Comparison of ENCODE assay signal across 9 cellular contexts in the genomic region with DNA sequence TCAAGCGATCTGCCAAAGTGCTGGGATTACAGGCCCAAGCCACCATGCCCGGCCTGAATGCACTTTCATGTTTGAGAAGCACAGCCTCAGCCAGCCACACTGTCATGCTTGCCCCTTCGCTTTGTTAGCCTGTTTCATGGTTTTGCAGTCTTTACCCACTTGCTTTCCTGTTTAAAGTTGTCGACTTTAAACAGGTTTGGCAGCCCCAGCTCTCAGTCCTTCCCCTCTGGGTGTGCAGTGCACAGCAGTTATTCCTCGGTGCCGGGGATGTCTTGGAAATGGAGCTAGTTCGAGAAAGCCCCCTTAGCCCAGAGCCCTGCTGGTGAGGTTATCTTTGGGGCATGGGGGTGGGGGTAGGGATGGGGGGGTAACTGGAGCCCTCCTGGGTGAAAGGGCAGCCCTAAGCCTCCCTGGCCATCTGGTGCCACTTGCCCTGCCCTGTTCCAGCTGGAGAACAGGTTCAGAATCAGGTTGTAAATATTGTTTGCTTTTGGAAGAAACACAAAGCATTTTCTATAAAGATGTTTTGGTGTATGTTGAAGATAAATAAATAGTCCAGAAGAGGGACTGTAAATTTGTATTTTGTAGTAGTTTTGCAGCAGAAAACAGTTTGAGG. TPM values are rescaled to one million over a fixed set of nuclear protein-coding genes. Genes with fewer than 3 reads are reported as not detected.
DNase-seq lines count a peak whose midpoint lies in the region; ATAC-seq and TF ChIP-seq lines count a peak whose summit lies in the region.
"Had no signal": no experiment of that assay in that cellular context is flagged by ENCODE, and none has a peak within 500 bp of the region (broad histone marks: within the 10 kb centered on the region; RNA-seq: fewer than 3 reads in every experiment).

No MANE protein-coding gene starts in this region.

- H3K9me3 ChIP-seq in H9 (ENCODE audit: control insufficient read depth, low read depth, low read length) (no peaks in the 10 kb centered on the region), psoas muscle (no peaks in the 10 kb centered on the region)

- H3K27me3 ChIP-seq in foreskin keratinocyte (no peaks in the 10 kb centered on the region), H9 (ENCODE audit: insufficient read depth, low read length) (no peaks in the 10 kb centered on the region; the same call in 1 of the 2 replicates), psoas muscle (ENCODE audit: insufficient read depth in 3 of 3, low read length in 2 of 3) (no peaks in the 10 kb centered on the region)

- H3K14ac ChIP-seq in H9 (ENCODE audit: insufficient read depth, low read length) = no peak overlapping the region

- H2AFZ ChIP-seq in H9 (ENCODE audit: low read length) = no peak overlapping the region
- H2AFZ ChIP-seq: GM23338 had no signal

- no peak overlapping the region for H4K5ac ChIP-seq in H9 (ENCODE audit: insufficient read length, low read depth, low read length)

- peaks cover 49% of the 10 kb centered on the region for H3K36me3 Mint-ChIP-seq in T-helper 2 cell treated with Interferon-gamma antibody and Interleukin-4, amounts not matched to agents 5 μg/mL and 100 μg/mL, for 36 hours (ENCODE audit: low read depth)
- peaks cover 50% of the 10 kb centered on the region for H3K36me3 Mint-ChIP-seq in stimulated activated effector memory CD8-positive, alpha-beta T cell treated with anti-CD3 and anti-CD28 coated beads, Interleukin-12 subunit alpha, Interleukin-12 subunit beta, amount 100 ng/mL, for 72 hours
- H3K36me3 Mint-ChIP-seq in H9 (ENCODE audit: insufficient read depth in 1 of 3, low read depth in 3 of 3) = peaks cover 8 to 19% (median 19%) of the 10 kb centered on the region in 3 experiments; a peak in 6 of 7 replicates

- no CpG with 5 or more reads among the region's 7 CpGs for WGBS in H9 (ENCODE audit: extremely low coverage, insufficient read length, low lambda C conversion rate)
- WGBS in psoas muscle, 3 donors = 62 to 70% (median 68%) methylated on average over 7 of the region's 7 CpGs

- no peak overlapping the region for H2BK12ac ChIP-seq in H9 (ENCODE audit: insufficient read length, low read depth, low read length)

- H3K79me1 ChIP-seq in H9 (ENCODE audit: insufficient read depth, low read depth, low read length, poor library complexity, severe bottlenecking) = peaks cover 2% of the 10 kb centered on the region

- H3K79me2 ChIP-seq in H9 (ENCODE audit: insufficient read depth, low read length) = peaks cover 5% of the 10 kb centered on the region; the same call in 1 of the 2 replicates

- H3K4me3 Mint-ChIP-seq in T-helper 2 cell treated with Interferon-gamma antibody and Interleukin-4, amounts not matched to agents 5 μg/mL and 100 μg/mL, for 36 hours = peak overlapping the region; percentile 72
- peak overlapping the region; percentile 65 for H3K4me3 Mint-ChIP-seq in stimulated activated effector memory CD8-positive, alpha-beta T cell treated with anti-CD3 and anti-CD28 coated beads, Interleukin-12 subunit alpha, Interleukin-12 subunit beta, amount 100 ng/mL, for 72 hours
- no peak overlapping the region for H3K4me3 Mint-ChIP-seq in H9
- H3K4me3 Mint-ChIP-seq: GM23338 had no signal

- H3K36me3 ChIP-seq in psoas muscle (ENCODE audit: insufficient read depth in 1 of 2, low read depth in 1 of 2) = peaks cover 0 to 12% of the 10 kb centered on the region in 2 donors

- no peak overlapping the region for H2BK120ac ChIP-seq in H9 (ENCODE audit: low read depth, low read length, poor library complexity, severe bottlenecking)

- no peak overlapping the region for H4K8ac ChIP-seq in H9 (replicated peaks; ENCODE audit: insufficient read length, low read depth, low read length)

- H3K27ac Mint-ChIP-seq in T-helper 2 cell treated with Interferon-gamma antibody and Interleukin-4, amounts not matched to agents 5 μg/mL and 100 μg/mL, for 36 hours = peak overlapping the region; percentile 82
- H3K27ac Mint-ChIP-seq in stimulated activated effector memory CD8-positive, alpha-beta T cell treated with anti-CD3 and anti-CD28 coated beads, Interleukin-12 subunit alpha, Interleukin-12 subunit beta, amount 100 ng/mL, for 72 hours = peak overlapping the region; percentile 80
- no peak overlapping the region for H3K27ac Mint-ChIP-seq in H9
- H3K27ac Mint-ChIP-seq: GM23338 had no signal

- H3K4me3 ChIP-seq in psoas muscle = no peak overlapping the region
- H3K4me3 ChIP-seq: GM23338 had no signal

- H3K56ac ChIP-seq in H9 (ENCODE audit: insufficient read length, low read depth, low read length) = no peak overlapping the region

- no peak overlapping the region for H3K9ac ChIP-seq in H9 (ENCODE audit: extremely low read depth, insufficient read length, low read length)

- H3K4me1 Mint-ChIP-seq in T-helper 2 cell treated with Interferon-gamma antibody and Interleukin-4, amounts not matched to agents 5 μg/mL and 100 μg/mL, for 36 hours (ENCODE audit: low read depth) = peaks cover 76% of the 10 kb centered on the region
- H3K4me1 Mint-ChIP-seq in stimulated activated effector memory CD8-positive, alpha-beta T cell treated with anti-CD3 and anti-CD28 coated beads, Interleukin-12 subunit alpha, Interleukin-12 subunit beta, amount 100 ng/mL, for 72 hours = peaks cover 94% of the 10 kb centered on the region
- peaks cover 57 to 71% of the 10 kb centered on the region in 2 experiments for H3K4me1 Mint-ChIP-seq in H9

- H2BK5ac ChIP-seq in H9 (ENCODE audit: insufficient read length, low read length) = no peak overlapping the region

- no peak overlapping the region for H3K23ac ChIP-seq in H9 (ENCODE audit: insufficient read length, low read depth, low read length)

- H3K9me3 Mint-ChIP-seq in T-helper 2 cell treated with Interferon-gamma antibody and Interleukin-4, amounts not matched to agents 5 μg/mL and 100 μg/mL, for 36 hours = no peaks in the 10 kb centered on the region
- H3K9me3 Mint-ChIP-seq in stimulated activated effector memory CD8-positive, alpha-beta T cell treated with anti-CD3 and anti-CD28 coated beads, Interleukin-12 subunit alpha, Interleukin-12 subunit beta, amount 100 ng/mL, for 72 hours = no peaks in the 10 kb centered on the region
- no peaks in the 10 kb centered on the region for H3K9me3 Mint-ChIP-seq in H9
- H3K9me3 Mint-ChIP-seq: GM23338 had no signal

- no peaks in the 10 kb centered on the region for H4K20me1 ChIP-seq in H9 (ENCODE audit: control insufficient read depth, insufficient read depth, insufficient read length)

- peaks cover 3% of the 10 kb centered on the region for H3K23me2 ChIP-seq in H9 (ENCODE audit: insufficient read length, low read depth, low read length, poor library complexity, severe bottlenecking)

- H3K27ac ChIP-seq in foreskin keratinocyte (peak overlapping the region; percentile 98), H9 (ENCODE audit: insufficient read length, low read depth, low read length) (no peak overlapping the region), psoas muscle (no peak overlapping the region)

- H4K91ac ChIP-seq in H9 (ENCODE audit: insufficient read length, low read depth, low read length) = no peak overlapping the region

- no peak for ATAC-seq in foreskin keratinocyte
- ATAC-seq in stimulated activated effector memory CD8-positive, alpha-beta T cell treated with anti-CD3 and anti-CD28 coated beads, Interleukin-12 subunit alpha, Interleukin-12 subunit beta, amount 100 ng/mL, for 72 hours = no peak
- no peak for ATAC-seq in psoas muscle

- H2AK5ac ChIP-seq in H9 (ENCODE audit: insufficient read length, low read length) = no peak overlapping the region

- no peak overlapping the region for H2BK20ac ChIP-seq in H9 (ENCODE audit: low read depth, low read length, poor library complexity, severe bottlenecking)

- TF ChIP-seq CTCF in foreskin keratinocyte (conservative IDR thresholded peaks at IDR 0.05) (no peak), H9 (conservative IDR thresholded peaks at IDR 0.05) (no peak), psoas muscle (IDR thresholded peaks at IDR 0.05) (no peak)

- H3K27me3 Mint-ChIP-seq in T-helper 2 cell treated with Interferon-gamma antibody and Interleukin-4, amounts not matched to agents 5 μg/mL and 100 μg/mL, for 36 hours (ENCODE audit: low read depth) = no peaks in the 10 kb centered on the region
- H3K27me3 Mint-ChIP-seq in H9 (ENCODE audit: low read depth) = peaks cover 53% of the 10 kb centered on the region

- no peak overlapping the region for H3K4ac ChIP-seq in H9 (ENCODE audit: low read depth, low read length)

- H3T11ph ChIP-seq in H9 (ENCODE audit: low read length) = no peak overlapping the region

- no peak overlapping the region for H3K18ac ChIP-seq in H9 (ENCODE audit: insufficient read length, low read depth, low read length)

- H3K4me2 ChIP-seq in H9 (ENCODE audit: insufficient read depth, insufficient read length, low read length) = no peak overlapping the region

- H3K4me1 ChIP-seq in foreskin keratinocyte (peaks cover 64% of the 10 kb centered on the region), H9 (ENCODE audit: insufficient read depth, low read length) (peaks cover 17% of the 10 kb centered on the region; the same call in 1 of the 2 replicates), psoas muscle (peaks cover 59% of the 10 kb centered on the region)

- no peak overlapping the region for H2BK15ac ChIP-seq in H9 (ENCODE audit: low read depth, low read length)

- DNase-seq in NCI-H524 (lab: John Stamatoyannopoulos, UW) = peak; percentile 14 to 63
- no peak for DNase-seq in NCI-H524 treated with DMSO at 0.1 percent for 48 hours (lab: John Stamatoyannopoulos, UW)
- DNase-seq in T-helper 2 cell treated with Interferon-gamma antibody and Interleukin-4, amounts not matched to agents 5 μg/mL and 100 μg/mL, for 36 hours (ENCODE audit: low spot score) = no peak
- no peak for DNase-seq in foreskin keratinocyte
- DNase-seq in stimulated activated effector memory CD8-positive, alpha-beta T cell treated with anti-CD3 and anti-CD28 coated beads, Interleukin-12 subunit alpha, Interleukin-12 subunit beta, amount 100 ng/mL, for 72 hours (ENCODE audit: low spot score in 2 of 2) = no peak
- DNase-seq in H9 = no peak
- no peak for DNase-seq in NCI-H128 (lab: John Stamatoyannopoulos, UW; ENCODE audit: unreplicated experiment)
- DNase-seq in psoas muscle = no peak

- intact Hi-C loops in psoas muscle (cut with DNase I) = no loop called here

RNA-seq across cellular contexts. Expression of gene TSPAN14, which starts 14.8 kb away (rescaled TPM):
- total RNA-seq in foreskin keratinocyte = 105 and 139 TPM in 2 replicates
- polyA plus RNA-seq in foreskin keratinocyte = 76.4 and 110 TPM in 2 replicates
- 46.6 and 46.8 TPM in 2 replicates for total RNA-seq in H9 (2021)
- 10 to 100 TPM; 23.9 to 33.3 (median 25.7) TPM for total RNA-seq in psoas muscle
- 10 to 100 TPM; 19.4 to 20.0 (median 19.6) TPM for polyA plus RNA-seq in psoas muscle

Comparison
In these comparisons a context has a peak if more than half of its experiments do, and no peak if none do; other contexts are left out.
1. DNase-seq: peak in NCI-H524 (2 of 2); none in NCI-H524 treated with DMSO at 0.1 percent for 48 hours (single experiment), T-helper 2 cell treated with Interferon-gamma antibody and Interleukin-4, amounts not matched to agents 5 μg/mL and 100 μg/mL, for 36 hours (single experiment), foreskin keratinocyte (0 of 2), stimulated activated effector memory CD8-positive, alpha-beta T cell treated with anti-CD3 and anti-CD28 coated beads, Interleukin-12 subunit alpha, Interleukin-12 subunit beta, amount 100 ng/mL, for 72 hours (0 of 2), H9 (single experiment), NCI-H128 (single experiment) and psoas muscle (0 of 2).
2. H3K27ac Mint-ChIP-seq: peak in T-helper 2 cell treated with Interferon-gamma antibody and Interleukin-4, amounts not matched to agents 5 μg/mL and 100 μg/mL, for 36 hours (single experiment) and stimulated activated effector memory CD8-positive, alpha-beta T cell treated with anti-CD3 and anti-CD28 coated beads, Interleukin-12 subunit alpha, Interleukin-12 subunit beta, amount 100 ng/mL, for 72 hours (single experiment); none in H9 (0 of 3).
3. H3K4me3 Mint-ChIP-seq: peak in T-helper 2 cell treated with Interferon-gamma antibody and Interleukin-4, amounts not matched to agents 5 μg/mL and 100 μg/mL, for 36 hours (single experiment) and stimulated activated effector memory CD8-positive, alpha-beta T cell treated with anti-CD3 and anti-CD28 coated beads, Interleukin-12 subunit alpha, Interleukin-12 subunit beta, amount 100 ng/mL, for 72 hours (single experiment); none in H9 (0 of 2).